In the genomic region with DNA sequence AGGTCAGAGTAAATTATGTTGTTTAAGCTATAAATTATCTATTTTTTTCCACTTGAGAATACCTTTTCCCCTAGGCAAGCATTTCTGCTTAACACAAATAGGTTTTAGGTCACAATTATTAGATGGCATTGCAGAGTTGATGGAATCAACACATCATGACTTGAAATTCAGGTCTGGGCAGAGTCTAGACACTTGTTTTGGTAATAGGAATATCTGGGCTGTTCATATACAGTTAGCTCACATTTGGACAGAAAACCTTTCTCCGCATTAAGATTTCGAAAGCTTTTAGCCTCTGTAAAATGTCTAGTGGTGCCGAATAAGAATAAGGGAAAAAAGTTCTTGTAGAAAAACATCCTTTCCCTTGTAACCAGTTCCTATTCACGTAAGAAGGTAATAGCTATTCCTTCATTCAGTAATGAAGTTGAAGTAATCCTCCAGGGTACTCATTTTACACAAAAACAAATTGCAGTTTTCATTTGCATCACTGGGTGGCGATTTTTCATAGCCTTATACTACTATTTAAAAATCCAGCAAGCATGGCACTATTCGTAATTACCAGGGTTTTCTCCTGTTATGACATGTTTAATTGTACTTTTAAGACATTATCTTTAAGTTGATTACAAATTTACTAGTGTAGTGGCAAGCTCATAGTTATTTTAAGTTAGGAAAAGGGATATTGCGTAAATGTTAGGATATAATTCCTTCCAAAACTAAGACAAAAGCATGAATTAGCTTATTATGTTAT, we compare ENCODE assay signal across 1 cellular context.
TF ChIP-seq lines count a peak whose summit lies in the region.

No MANE protein-coding gene starts in this region.

TF ChIP-seq in SK-N-SH treated with all-trans-retinoic acid at 6 μM for 48 hours, 23 proteins besides CTCF, POLR2A, EP300 and RAD21 (continued from another document):
- TF ChIP-seq, protein P1, sequence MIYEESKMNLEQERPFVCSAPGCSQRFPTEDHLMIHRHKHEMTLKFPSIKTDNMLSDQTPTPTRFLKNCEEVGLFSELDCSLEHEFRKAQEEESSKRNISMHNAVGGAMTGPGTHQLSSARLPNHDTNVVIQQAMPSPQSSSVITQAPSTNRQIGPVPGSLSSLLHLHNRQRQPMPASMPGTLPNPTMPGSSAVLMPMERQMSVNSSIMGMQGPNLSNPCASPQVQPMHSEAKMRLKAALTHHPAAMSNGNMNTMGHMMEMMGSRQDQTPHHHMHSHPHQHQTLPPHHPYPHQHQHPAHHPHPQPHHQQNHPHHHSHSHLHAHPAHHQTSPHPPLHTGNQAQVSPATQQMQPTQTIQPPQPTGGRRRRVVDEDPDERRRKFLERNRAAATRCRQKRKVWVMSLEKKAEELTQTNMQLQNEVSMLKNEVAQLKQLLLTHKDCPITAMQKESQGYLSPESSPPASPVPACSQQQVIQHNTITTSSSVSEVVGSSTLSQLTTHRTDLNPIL (CRISPR knock-in tag; IDR thresholded peaks at IDR 0.05; ENCODE audit: low read depth): no peak
- no peak for TF ChIP-seq ZNF8 (CRISPR knock-in tag; IDR thresholded peaks at IDR 0.05)
- TF ChIP-seq ISL1 (CRISPR knock-in tag; IDR thresholded peaks at IDR 0.05): no peak
- no peak for TF ChIP-seq ZFP30 (CRISPR knock-in tag; IDR thresholded peaks at IDR 0.05)
- TF ChIP-seq ZNF70 (CRISPR knock-in tag; IDR thresholded peaks at IDR 0.05): no peak
- no peak for TF ChIP-seq TCF4 (CRISPR knock-in tag; IDR thresholded peaks at IDR 0.05; ENCODE audit: borderline replicate concordance)
